ENCODE assay signal across 12 cellular contexts in the genomic region with DNA sequence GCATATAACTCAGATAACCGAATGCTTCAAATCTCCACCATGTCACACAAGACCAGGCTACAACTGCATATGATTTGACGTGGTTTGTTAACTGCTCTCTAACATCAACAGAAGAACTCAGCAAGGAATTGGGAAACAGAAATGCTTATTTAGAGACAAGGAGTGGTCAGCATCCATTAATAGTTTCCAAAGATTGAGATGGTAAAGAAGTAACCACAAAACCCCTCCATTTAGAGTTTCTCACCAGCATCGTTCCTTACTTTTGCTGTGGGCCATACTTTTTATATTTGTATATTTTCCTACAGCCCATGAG. TPM values are rescaled to one million over a fixed set of nuclear protein-coding genes. Genes with fewer than 3 reads are reported as not detected.
DNase-seq lines count a peak whose midpoint lies in the region; ATAC-seq and TF ChIP-seq lines count a peak whose summit lies in the region.
"Had no signal": no experiment of that assay in that cellular context is flagged by ENCODE, and none has a peak within 500 bp of the region (broad histone marks: within the 10 kb centered on the region; RNA-seq: fewer than 3 reads in every experiment).

No MANE protein-coding gene starts in this region.

- peak overlapping the region; percentile 48; the same call in 1 of the 2 replicates for H3K4me2 ChIP-seq in SK-N-SH
- H3K4me2 ChIP-seq: A549 had no signal

- H3K79me2 ChIP-seq in SK-N-SH (ENCODE audit: insufficient read depth): peaks cover 75% of the 10 kb centered on the region

- H3K9me3 ChIP-seq in SK-N-SH (no peaks in the 10 kb centered on the region), duodenal mucosa (ENCODE audit: control insufficient read depth in 1 of 2, low read length in 2 of 2) (no peaks in the 10 kb centered on the region), muscle layer of colon (ENCODE audit: low read length) (no peaks in the 10 kb centered on the region), tibial nerve (no peaks in the 10 kb centered on the region)
- H3K9me3 ChIP-seq: A549, prostate gland had no signal

- no peaks in the 10 kb centered on the region for H3K9me2 ChIP-seq in SK-N-SH

- H3K4me1 ChIP-seq in SK-N-SH (ENCODE audit: control insufficient read depth in 1 of 2, insufficient read depth in 2 of 2, low read depth in 1 of 2, low read length in 1 of 2): peaks cover 38 to 42% of the 10 kb centered on the region in 2 experiments
- peaks cover 0 to 9% of the 10 kb centered on the region in 2 donors for H3K4me1 ChIP-seq in duodenal mucosa (ENCODE audit: control insufficient read depth in 1 of 2, insufficient read depth in 2 of 2, low read length in 2 of 2)
- peaks cover 45% of the 10 kb centered on the region for H3K4me1 ChIP-seq in muscle layer of colon (ENCODE audit: insufficient read depth, low read length)
- peaks cover 0 to 41% (median 6%) of the 10 kb centered on the region in 4 donors for H3K4me1 ChIP-seq in tibial nerve
- H3K4me1 ChIP-seq: prostate gland had no signal

- H3F3A ChIP-seq in SK-N-SH (replicated peaks; ENCODE audit: insufficient read depth): peaks cover 41% of the 10 kb centered on the region

- CTCF ChIA-PET in SK-N-SH (lab: Yijun Ruan, JAX): interaction anchor here (0.9 to 2.3 kb wide), 7 partner anchors 20 to 296 kb away, joined by 3 to 6 read pairs (median 4); no protein-coding TSS in a partner anchor

- H3K9ac ChIP-seq in SK-N-SH (peak overlapping the region; percentile 74), duodenal mucosa (ENCODE audit: low read depth in 1 of 2, low read length in 2 of 2) (no peak overlapping the region), muscle layer of colon (ENCODE audit: low read length) (no peak overlapping the region)

- TF ChIP-seq EP300 in SK-N-SH (IDR thresholded peaks at IDR 0.05; ENCODE audit: borderline replicate concordance in 1 of 2, low read depth in 1 of 2, low read length in 1 of 2) (no peak), tibial nerve (IDR thresholded peaks at IDR 0.05) (no peak)

- peak overlapping the region; percentile 95 to 99 for H3K27ac ChIP-seq in SK-N-SH (ENCODE audit: low read depth in 2 of 2, low read length in 1 of 2)
- H3K27ac ChIP-seq in duodenal mucosa (ENCODE audit: low read depth, low read length): peak overlapping the region; percentile 73
- peak overlapping the region; percentile 45 for H3K27ac ChIP-seq in muscle layer of colon (ENCODE audit: low read depth, low read length)
- peak overlapping the region; percentile 3 to 81 (median 58) for H3K27ac ChIP-seq in tibial nerve
- H3K27ac ChIP-seq: A549, prostate gland had no signal

- POLR2A ChIA-PET in SK-N-SH (lab: Yijun Ruan, JAX): interaction anchor here (0.7 kb wide), 1 partner anchor 18 kb away, joined by 3 read pairs; no protein-coding TSS in a partner anchor

- H3K4me3 ChIP-seq in SK-N-SH (ENCODE audit: low read depth in 2 of 2, low read length in 1 of 2) (no peak overlapping the region), duodenal mucosa (ENCODE audit: low read depth in 1 of 2, low read length in 2 of 2) (no peak overlapping the region), muscle layer of colon (ENCODE audit: low read depth in 1 of 2, low read length in 2 of 2) (no peak overlapping the region), tibial nerve (peak overlapping the region in 1 of 4 donors; percentile 1)
- H3K4me3 ChIP-seq: A549, prostate gland had no signal

- H3K36me3 ChIP-seq in SK-N-SH (replicated peaks in 1 of 2; ENCODE audit: control insufficient read depth in 1 of 2, insufficient read depth in 2 of 2, low read length in 1 of 2) (no peaks in the 10 kb centered on the region), duodenal mucosa (ENCODE audit: control insufficient read depth in 1 of 2, insufficient read depth in 2 of 2, low read length in 2 of 2) (no peaks in the 10 kb centered on the region), muscle layer of colon (ENCODE audit: insufficient read depth, low read length) (no peaks in the 10 kb centered on the region), tibial nerve (no peaks in the 10 kb centered on the region)
- H3K36me3 ChIP-seq: prostate gland had no signal

- no peak for DNase-seq in SK-N-SH
- DNase-seq in tibial nerve (ENCODE audit: low spot score in 2 of 2): no peak
- DNase-seq in NCI-H524 (lab: John Stamatoyannopoulos, UW): no peak
- no peak for DNase-seq in ureter (ENCODE audit: low spot score)
- no peak for DNase-seq in NCI-H1417 (lab: John Stamatoyannopoulos, UW)
- DNase-seq: activated CD4-positive, alpha-beta T cell treated with anti-CD3 and anti-CD28 coated beads, Interleukin-2, amount 50 U/mL, for 1 hour; H7 had no signal

- 81% methylated on average over 3 of the region's 3 CpGs for WGBS in SK-N-SH (ENCODE audit: low lambda C conversion rate)
- 41 to 49% methylated on average over 3 of the region's 3 CpGs for WGBS in tibial nerve, 2 donors

- ATAC-seq in SK-N-SH treated with all-trans-retinoic acid at 6 μM for 48 hours: no peak

- H2AFZ ChIP-seq in SK-N-SH (ENCODE audit: low read depth): no peak overlapping the region

- H4K20me1 ChIP-seq in SK-N-SH (ENCODE audit: insufficient read depth): no peaks in the 10 kb centered on the region

- no peaks in the 10 kb centered on the region for H3K27me3 ChIP-seq in SK-N-SH (ENCODE audit: insufficient read depth)
- H3K27me3 ChIP-seq in duodenal mucosa (ENCODE audit: control insufficient read depth in 1 of 2, insufficient read depth in 2 of 2, low read length in 2 of 2): no peaks in the 10 kb centered on the region
- no peaks in the 10 kb centered on the region for H3K27me3 ChIP-seq in muscle layer of colon (ENCODE audit: control insufficient read depth in 1 of 2, insufficient read depth in 2 of 2, low read length in 2 of 2)
- H3K27me3 ChIP-seq in tibial nerve: no peaks in the 10 kb centered on the region

- no peak for TF ChIP-seq RAD21 in SK-N-SH (IDR thresholded peaks at IDR 0.05; ENCODE audit: low read length)

- no peak for TF ChIP-seq POLR2A in tibial nerve (IDR thresholded peaks at IDR 0.05)

- TF ChIP-seq CTCF in SK-N-SH (IDR thresholded peaks at IDR 0.05): no peak
- TF ChIP-seq CTCF in tibial nerve (IDR thresholded peaks at IDR 0.05): no peak

TF ChIP-seq in SK-N-SH, 30 proteins besides CTCF, POLR2A, EP300 and RAD21 (continues in another document):
- no peak for TF ChIP-seq JUND (IDR thresholded peaks at IDR 0.05)
- no peak for TF ChIP-seq RFX5 (IDR thresholded peaks at IDR 0.05; ENCODE audit: low read length)
- TF ChIP-seq CHD2 (IDR thresholded peaks at IDR 0.05; ENCODE audit: low read length, partially characterized antibody): no peak
- no peak for TF ChIP-seq MAX (IDR thresholded peaks at IDR 0.05; ENCODE audit: low read depth)
- TF ChIP-seq GATA2 (CRISPR knock-in tag; IDR thresholded peaks at IDR 0.05): no peak
- no peak for TF ChIP-seq EZH2phosphoT487 (IDR thresholded peaks at IDR 0.05; ENCODE audit: borderline replicate concordance, low read depth)
- no peak for TF ChIP-seq YY1 (IDR thresholded peaks at IDR 0.05; ENCODE audit: low read depth)
- no peak for TF ChIP-seq FOXM1 (IDR thresholded peaks at IDR 0.05; ENCODE audit: low read depth)
- no peak for TF ChIP-seq NFIC (IDR thresholded peaks at IDR 0.05; ENCODE audit: borderline replicate concordance)
- TF ChIP-seq, protein P1, sequence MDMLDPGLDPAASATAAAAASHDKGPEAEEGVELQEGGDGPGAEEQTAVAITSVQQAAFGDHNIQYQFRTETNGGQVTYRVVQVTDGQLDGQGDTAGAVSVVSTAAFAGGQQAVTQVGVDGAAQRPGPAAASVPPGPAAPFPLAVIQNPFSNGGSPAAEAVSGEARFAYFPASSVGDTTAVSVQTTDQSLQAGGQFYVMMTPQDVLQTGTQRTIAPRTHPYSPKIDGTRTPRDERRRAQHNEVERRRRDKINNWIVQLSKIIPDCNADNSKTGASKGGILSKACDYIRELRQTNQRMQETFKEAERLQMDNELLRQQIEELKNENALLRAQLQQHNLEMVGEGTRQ (IDR thresholded peaks at IDR 0.05; ENCODE audit: borderline replicate concordance, low read depth, low read length): no peak
- TF ChIP-seq POLR2AphosphoS5 (IDR thresholded peaks at IDR 0.05; ENCODE audit: low read depth, low read length): no peak

TF ChIP-seq in SK-N-SH treated with all-trans-retinoic acid at 6 μM for 48 hours, 23 proteins besides CTCF, POLR2A, EP300 and RAD21:
- TF ChIP-seq ZNF565 (CRISPR knock-in tag; conservative IDR thresholded peaks at IDR 0.05; ENCODE audit: low read depth) (no peak), BACH2 (CRISPR knock-in tag; IDR thresholded peaks at IDR 0.05; ENCODE audit: borderline replicate concordance) (no peak), SNAI2 (CRISPR knock-in tag; IDR thresholded peaks at IDR 0.05) (no peak), OSR1 (CRISPR knock-in tag; IDR thresholded peaks at IDR 0.05) (no peak), ZFP30 (CRISPR knock-in tag; IDR thresholded peaks at IDR 0.05) (no peak), ISL1 (CRISPR knock-in tag; IDR thresholded peaks at IDR 0.05) (no peak), ZNF70 (CRISPR knock-in tag; IDR thresholded peaks at IDR 0.05) (no peak)

RNA-seq across cellular contexts. Expression of gene DPYSL3, which starts 25.2 kb away (rescaled TPM):
- polyA plus RNA-seq in SK-N-SH (2012; rRNA removed): 123 and 150 TPM in 2 replicates
- 117 and 131 TPM in 2 replicates for polyA plus RNA-seq in SK-N-SH (2012; cell fraction: cytosol; rRNA removed)
- 176 and 191 TPM in 2 replicates for polyA plus RNA-seq in SK-N-SH (2012; cell fraction: nucleus; rRNA removed)
- total RNA-seq in tibial nerve (10 to 100 TPM; 38.9 to 68.0 (median 50.0) TPM), ureter (130 TPM)

Comparison
In these comparisons a context has a peak if more than half of its experiments do, and no peak if none do; other contexts are left out.
1. H3K27ac ChIP-seq: peak in every context shown above with its lines; median percentile 97 in SK-N-SH; 73 in duodenal mucosa; 58 in tibial nerve; 45 in muscle layer of colon.